Comparison of ENCODE assay signal across 18 cellular contexts in genomic region chr4:174996079-174996478, GRCh38.
"Had no signal": no experiment of that assay in that cellular context is flagged by ENCODE, and none has a peak within 500 bp of the region (broad histone marks: within the 10 kb centered on the region; RNA-seq: fewer than 3 reads in every experiment).

No MANE protein-coding gene starts in this region.

- H3K27ac ChIP-seq: adrenal gland, coronary artery, gastrocnemius medialis, spleen had no signal

- ATAC-seq: activated T-helper 17 cell treated with anti-CD3 and anti-CD28 coated beads, Interleukin-2, amount 50 U/mL, for 72 hours; gastrocnemius medialis; left ventricle myocardium superior; sciatic nerve; WTC11 had no signal

- H3K36me3 ChIP-seq: adrenal gland, gastrocnemius medialis, spleen had no signal

- H3K9me3 ChIP-seq: adrenal gland, gastrocnemius medialis had no signal

- DNase-seq: activated CD4-positive, alpha-beta T cell treated with anti-CD3 and anti-CD28 coated beads, Interleukin-2, amount 10 ng/mL, durations not matched to agents 24 days and 14 days; activated CD8-positive, alpha-beta memory T cell treated with anti-CD3 and anti-CD28 coated beads for 24 hours; activated naive CD4-positive, alpha-beta T cell treated with anti-CD3 and anti-CD28 coated beads for 36 hours; adrenal gland; caudate nucleus; effector memory CD4-positive, alpha-beta T cell; gastrocnemius medialis; kidney; left ventricle myocardium superior; spleen; stimulated activated CD4-positive, alpha-beta T cell treated with anti-CD3 and anti-CD28 coated beads, Interleukin-2, amount 100 ng/mL, for 24 hours; stimulated activated naive CD4-positive, alpha-beta T cell had no signal

- H3K27me3 Mint-ChIP-seq: activated CD4-positive, alpha-beta T cell treated with anti-CD3 and anti-CD28 coated beads, Interleukin-2, amount 10 ng/mL, durations not matched to agents 24 days and 14 days; activated T-helper 17 cell treated with anti-CD3 and anti-CD28 coated beads, Interleukin-2, amount 50 U/mL, for 72 hours; type B pancreatic cell had no signal

- H3K4me3 ChIP-seq: adrenal gland, coronary artery, gastrocnemius medialis, spleen had no signal

- H3K4me1 Mint-ChIP-seq: activated CD4-positive, alpha-beta T cell treated with anti-CD3 and anti-CD28 coated beads, Interleukin-2, amount 10 ng/mL, durations not matched to agents 24 days and 14 days; activated T-helper 17 cell treated with anti-CD3 and anti-CD28 coated beads, Interleukin-2, amount 50 U/mL, for 72 hours; neural crest cell; WTC11 had no signal

- H3K27ac Mint-ChIP-seq: activated CD4-positive, alpha-beta T cell treated with anti-CD3 and anti-CD28 coated beads, Interleukin-2, amount 10 ng/mL, durations not matched to agents 24 days and 14 days; activated naive CD4-positive, alpha-beta T cell treated with anti-CD3 and anti-CD28 coated beads for 36 hours; activated T-helper 17 cell treated with anti-CD3 and anti-CD28 coated beads, Interleukin-2, amount 50 U/mL, for 72 hours; type B pancreatic cell; WTC11 had no signal

- H3K4me1 ChIP-seq: adrenal gland, gastrocnemius medialis, spleen had no signal

- H3K9me3 Mint-ChIP-seq: activated naive CD4-positive, alpha-beta T cell treated with anti-CD3 and anti-CD28 coated beads for 36 hours; type B pancreatic cell had no signal

- H3K36me3 Mint-ChIP-seq: type B pancreatic cell had no signal

- H3K27me3 ChIP-seq: adrenal gland, gastrocnemius medialis, spleen had no signal

- H3K4me3 Mint-ChIP-seq: activated CD4-positive, alpha-beta T cell treated with anti-CD3 and anti-CD28 coated beads, Interleukin-2, amount 10 ng/mL, durations not matched to agents 24 days and 14 days; activated naive CD4-positive, alpha-beta T cell treated with anti-CD3 and anti-CD28 coated beads for 36 hours; activated T-helper 17 cell treated with anti-CD3 and anti-CD28 coated beads, Interleukin-2, amount 50 U/mL, for 72 hours; neural crest cell; type B pancreatic cell; WTC11 had no signal
